Comparison of ENCODE assay signal across 9 cellular contexts in genomic region chr20:57973886-57974285, GRCh38.
"Had no signal": no experiment of that assay in that cellular context is flagged by ENCODE, and none has a peak within 500 bp of the region (broad histone marks: within the 10 kb centered on the region; RNA-seq: fewer than 3 reads in every experiment).

No MANE protein-coding gene starts in this region.

- H3K4me3 Mint-ChIP-seq: GM23338, H9, HFFc6 had no signal

- H3K4me3 ChIP-seq: GM23248, GM23338, HAP-1 had no signal

- H3K4me1 Mint-ChIP-seq: GM23338, H9 had no signal

- H3K27ac Mint-ChIP-seq: GM23338, H9, HFFc6 had no signal

- H2AFZ ChIP-seq: GM23248, GM23338 had no signal

- H3K36me3 ChIP-seq: HAP-1 had no signal

- H3K4me2 ChIP-seq: GM23338 had no signal

- H3K9me3 ChIP-seq: HAP-1 had no signal

- ATAC-seq: GM23338, HCT116 had no signal

- H3K27ac ChIP-seq: GM23248 had no signal

- DNase-seq: GM23248, GOT3, H7, H9, HCEC 1CT, HFFc6 had no signal

- H3K4me1 ChIP-seq: HAP-1 had no signal

- H3K9ac ChIP-seq: GM23248 had no signal
